ENCODE assay signal across 8 cellular contexts in genomic region chr5:179732412-179732917, GRCh38.
DNase-seq lines count a peak whose midpoint lies in the region; ATAC-seq and TF ChIP-seq lines count a peak whose summit lies in the region.

MAML1 (plus strand) TSS chr5:179732822; CDS start chr5:179733113, 291 bp downstream.

- TF ChIP-seq CTCF in AG09319 (IDR thresholded peaks at IDR 0.05; ENCODE audit: low read depth, low read length), result no peak

- peak; percentile 93 for ATAC-seq in GM19035 (IDR thresholded peaks at IDR 0.05; ENCODE audit: unreplicated experiment)
- ATAC-seq in HG03354 (IDR thresholded peaks at IDR 0.05; ENCODE audit: poor library complexity, severe bottlenecking, unreplicated experiment), result peak; percentile 95
- ATAC-seq in activated CD4-positive, CD25-positive, alpha-beta regulatory T cell treated with anti-CD3 and anti-CD28 coated beads, Interleukin-2, amount 50 U/mL, for 24 hours, result peak; percentile 96

- DNase-seq in AG09319 (ENCODE audit: extremely low read depth, low read depth) (peak; percentile 100), NCI-H446 treated with DMSO at 0.1 percent for 48 hours (lab: John Stamatoyannopoulos, UW) (peak; percentile 99), cerebellar cortex (ENCODE audit: low spot score) (peak; percentile 100), iris pigment epithelial cell (ENCODE audit: low read depth) (peak; percentile 100)
- DNase-seq in stimulated activated CD4-positive, alpha-beta T cell treated with anti-CD3 and anti-CD28 coated beads, Interleukin-12 subunit alpha, Interleukin-12 subunit beta, amount 100 ng/mL, for 4 hours, result peak; percentile 97

Comparison
In these comparisons a context has a peak if more than half of its experiments do, and no peak if none do; other contexts are left out.
1. Peak in every context shown above with its lines: DNase-seq and ATAC-seq.